In the genomic region with DNA sequence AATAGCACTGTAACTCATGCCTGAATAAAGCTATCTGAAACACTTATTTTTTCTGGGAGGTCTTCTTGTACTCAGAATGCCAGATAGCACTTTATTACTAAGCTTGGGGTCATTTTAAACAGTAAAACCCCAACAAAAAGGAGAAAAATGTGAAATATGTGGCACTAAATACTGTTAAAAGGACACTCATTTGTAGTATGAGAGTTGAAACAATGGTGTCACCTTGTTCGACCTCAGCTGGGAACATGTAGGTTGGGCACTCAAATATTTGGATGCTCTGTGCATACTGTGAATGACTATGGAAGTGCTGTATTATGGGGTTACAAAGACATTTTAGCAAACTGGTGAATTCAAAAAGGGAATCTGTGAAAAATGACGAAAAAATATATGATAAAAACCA, we compare ENCODE assay signal across 31 cellular contexts.
"Had no signal": no experiment of that assay in that cellular context is flagged by ENCODE, and none has a peak within 500 bp of the region (broad histone marks: within the 10 kb centered on the region; RNA-seq: fewer than 3 reads in every experiment).

No MANE protein-coding gene starts in this region.

- ATAC-seq: activated T-helper 17 cell treated with anti-CD3 and anti-CD28 coated beads, Interleukin-2, amount 50 U/mL, for 72 hours; SK-N-SH treated with all-trans-retinoic acid at 6 μM for 48 hours; T-helper 17 cell had no signal

- H3K4me3 Mint-ChIP-seq: activated CD4-positive, alpha-beta memory T cell treated with anti-CD3 and anti-CD28 coated beads for 36 hours; activated CD4-positive, alpha-beta T cell treated with anti-CD3 and anti-CD28 coated beads, Interleukin-2, amount 10 ng/mL, durations not matched to agents 7 days and 5 days; activated naive CD4-positive, alpha-beta T cell treated with anti-CD3 and anti-CD28 coated beads, Interleukin-2, amount 10 ng/mL, durations not matched to agents 7 days and 5 days; activated naive CD8-positive, alpha-beta T cell treated with anti-CD3 and anti-CD28 coated beads, Interleukin-2, amount 10 ng/mL, durations not matched to agents 7 days and 5 days; activated T-helper 17 cell treated with anti-CD3 and anti-CD28 coated beads, Interleukin-2, amount 50 U/mL, for 72 hours; brain; T-helper 17 cell had no signal

- FAIRE-seq: TTC549 had no signal

- H3K27ac Mint-ChIP-seq: activated CD4-positive, alpha-beta memory T cell treated with anti-CD3 and anti-CD28 coated beads for 36 hours; activated CD4-positive, alpha-beta T cell treated with anti-CD3 and anti-CD28 coated beads, Interleukin-2, amount 10 ng/mL, durations not matched to agents 7 days and 5 days; activated naive CD4-positive, alpha-beta T cell treated with anti-CD3 and anti-CD28 coated beads, Interleukin-2, amount 10 ng/mL, durations not matched to agents 7 days and 5 days; activated naive CD8-positive, alpha-beta T cell treated with anti-CD3 and anti-CD28 coated beads, Interleukin-2, amount 10 ng/mL, durations not matched to agents 7 days and 5 days; activated T-helper 17 cell treated with anti-CD3 and anti-CD28 coated beads, Interleukin-2, amount 50 U/mL, for 72 hours; brain had no signal

- H3K36me3 ChIP-seq: Peyer's patch had no signal

- DNase-seq: activated CD4-positive, alpha-beta memory T cell treated with anti-CD3 and anti-CD28 coated beads for 36 hours; activated CD4-positive, alpha-beta T cell treated with anti-CD3 and anti-CD28 coated beads, Interleukin-2, amount 10 ng/mL, durations not matched to agents 7 days and 5 days; activated CD4-positive, CD25-positive, alpha-beta regulatory T cell; activated gamma-delta T cell treated with Interleukin-2 at 50 U/mL for 16 hours; activated naive CD4-positive, alpha-beta T cell treated with anti-CD3 and anti-CD28 coated beads, Interleukin-2, amount 10 ng/mL, durations not matched to agents 7 days and 5 days; activated naive CD8-positive, alpha-beta T cell treated with anti-CD3 and anti-CD28 coated beads, Interleukin-2, amount 10 ng/mL, durations not matched to agents 7 days and 5 days; activated T-cell treated with anti-CD3 and anti-CD28 coated beads for 4 hours; activated T-cell treated with anti-CD3 and anti-CD28 coated beads, Interleukin-2, amount 50 U/mL, for 48 hours; MG63; MV-4-11; NCI-H1105; NCI-H1436; NCI-H1694 treated with DMSO at 0.1 percent for 48 hours; NCI-H2029 treated with DMSO at 0.1 percent for 48 hours; NCI-H345; NCI-H510A; NCI-H69; NK-92 treated with Interleukin-12 subunit alpha and Interleukin-12 subunit beta, amount 100 ng/mL, for 24 hours; OCI-M1; Peyer's patch; Right ventricle myocardium superior; SJCRH30; T-helper 17 cell; T-helper 9 cell had no signal

- H3K4me1 ChIP-seq: ascending aorta, Peyer's patch, SJCRH30 had no signal

- H3K27me3 ChIP-seq: ascending aorta, MG63, Peyer's patch, SJCRH30 had no signal

- H3K4me3 ChIP-seq: ascending aorta, MG63, Peyer's patch, SJCRH30 had no signal

- H3K4me1 Mint-ChIP-seq: activated CD4-positive, alpha-beta T cell treated with anti-CD3 and anti-CD28 coated beads, Interleukin-2, amount 10 ng/mL, durations not matched to agents 7 days and 5 days; activated naive CD4-positive, alpha-beta T cell treated with anti-CD3 and anti-CD28 coated beads, Interleukin-2, amount 10 ng/mL, durations not matched to agents 7 days and 5 days; activated naive CD8-positive, alpha-beta T cell treated with anti-CD3 and anti-CD28 coated beads, Interleukin-2, amount 10 ng/mL, durations not matched to agents 7 days and 5 days; activated T-helper 17 cell treated with anti-CD3 and anti-CD28 coated beads, Interleukin-2, amount 50 U/mL, for 72 hours had no signal

- H3K9me3 ChIP-seq: ascending aorta, MG63, Peyer's patch, SJCRH30 had no signal

- H3K9me3 Mint-ChIP-seq: activated CD4-positive, alpha-beta memory T cell treated with anti-CD3 and anti-CD28 coated beads for 36 hours; activated CD4-positive, alpha-beta T cell treated with anti-CD3 and anti-CD28 coated beads, Interleukin-2, amount 10 ng/mL, durations not matched to agents 7 days and 5 days; activated naive CD4-positive, alpha-beta T cell treated with anti-CD3 and anti-CD28 coated beads, Interleukin-2, amount 10 ng/mL, durations not matched to agents 7 days and 5 days; activated naive CD8-positive, alpha-beta T cell treated with anti-CD3 and anti-CD28 coated beads, Interleukin-2, amount 10 ng/mL, durations not matched to agents 7 days and 5 days; activated T-helper 17 cell treated with anti-CD3 and anti-CD28 coated beads, Interleukin-2, amount 50 U/mL, for 72 hours; brain had no signal

- H3K27ac ChIP-seq: ascending aorta, Peyer's patch, RWPE1, SJCRH30, VCaP had no signal

- H3K27me3 Mint-ChIP-seq: activated CD4-positive, alpha-beta memory T cell treated with anti-CD3 and anti-CD28 coated beads for 36 hours; activated CD4-positive, alpha-beta T cell treated with anti-CD3 and anti-CD28 coated beads, Interleukin-2, amount 10 ng/mL, durations not matched to agents 7 days and 5 days; activated naive CD4-positive, alpha-beta T cell treated with anti-CD3 and anti-CD28 coated beads, Interleukin-2, amount 10 ng/mL, durations not matched to agents 7 days and 5 days; activated naive CD8-positive, alpha-beta T cell treated with anti-CD3 and anti-CD28 coated beads, Interleukin-2, amount 10 ng/mL, durations not matched to agents 7 days and 5 days; activated T-helper 17 cell treated with anti-CD3 and anti-CD28 coated beads, Interleukin-2, amount 50 U/mL, for 72 hours; T-helper 17 cell had no signal
